ENCODE assay signal across 13 cellular contexts in genomic region chr4:73727685-73728084, GRCh38. TPM values are rescaled to one million over a fixed set of nuclear protein-coding genes. Genes with fewer than 3 reads are reported as not detected.
DNase-seq lines count a peak whose midpoint lies in the region; ATAC-seq and TF ChIP-seq lines count a peak whose summit lies in the region.
"Had no signal": no experiment of that assay in that cellular context is flagged by ENCODE, and none has a peak within 500 bp of the region (broad histone marks: within the 10 kb centered on the region; RNA-seq: fewer than 3 reads in every experiment).

No MANE protein-coding gene starts in this region.

- no peak overlapping the region for H3K4me3 ChIP-seq in spleen

- 78 to 94% (median 82%) methylated on average over 8 of the region's 8 CpGs for WGBS in spleen, 5 donors

- no peaks in the 10 kb centered on the region for H3K9me3 Mint-ChIP-seq in Calu3 (ENCODE audit: low read depth, unreplicated experiment)
- H3K9me3 Mint-ChIP-seq: activated T-helper 1 cell treated with anti-CD3 and anti-CD28 coated beads, Interleukin-12 subunit alpha, Interleukin-12 subunit beta, Interleukin-2, Interleukin-4 antibody, amounts not matched to agents 30 ng/mL and 10 ng/mL and 1 ng/mL, durations not matched to agents 14 hours and 24 hours and 36 hours had no signal

- DNase-seq in Calu3: peak; percentile 87
- DNase-seq in dermis blood vessel endothelial cell: peak; percentile 72
- DNase-seq in spleen: no peak
- DNase-seq in retina: no peak
- no peak for DNase-seq in cardiac septum (ENCODE audit: low spot score)
- DNase-seq: activated CD4-positive, CD25-positive, alpha-beta regulatory T cell; EL; stimulated activated CD4-positive, alpha-beta T cell treated with anti-CD3 and anti-CD28 coated beads, Interleukin-4, amount 100 ng/mL, for 1 hour; substantia nigra had no signal

- no peak for TF ChIP-seq CTCF in Calu3 (IDR thresholded peaks at IDR 0.05; ENCODE audit: unreplicated experiment)
- no peak for TF ChIP-seq CTCF in spleen (IDR thresholded peaks at IDR 0.05 in 8 of 11, conservative IDR thresholded peaks at IDR 0.05 in 3 of 11)

- CTCF ChIA-PET in Calu3 (lab: Charles Lee): interaction anchor here (0.7 to 1.8 kb wide), 9 partner anchors 13 to 141 kb away, joined by 3 to 11 read pairs (median 7); partner anchors contain the start of gene CXCL1

- H3K27ac Mint-ChIP-seq in Calu3 (ENCODE audit: unreplicated experiment): peak overlapping the region; percentile 89
- H3K27ac Mint-ChIP-seq: activated T-helper 1 cell treated with anti-CD3 and anti-CD28 coated beads, Interleukin-12 subunit alpha, Interleukin-12 subunit beta, Interleukin-2, Interleukin-4 antibody, amounts not matched to agents 30 ng/mL and 10 ng/mL and 1 ng/mL, durations not matched to agents 14 hours and 24 hours and 36 hours had no signal

- ATAC-seq in GM21447 (IDR thresholded peaks at IDR 0.05; ENCODE audit: unreplicated experiment) (peak; percentile 43), HG03159 (IDR thresholded peaks at IDR 0.05; ENCODE audit: unreplicated experiment) (peak; percentile 75), SK-N-SH treated with all-trans-retinoic acid at 6 μM for 48 hours (no peak)

- peaks cover 0 to 37% (median 8%) of the 10 kb centered on the region in 6 donors for H3K4me1 ChIP-seq in spleen

- H3K27me3 ChIP-seq in spleen (replicated peaks in 1 of 7): no peaks in the 10 kb centered on the region

- H3K36me3 Mint-ChIP-seq in Calu3 (ENCODE audit: insufficient read depth, unreplicated experiment): peaks cover 22% of the 10 kb centered on the region

- H3K9me3 ChIP-seq in spleen: no peaks in the 10 kb centered on the region

- H3K36me3 ChIP-seq in spleen: no peaks in the 10 kb centered on the region

- intact Hi-C loops in Calu3 (cut with micrococcal nuclease; ENCODE audit: unreplicated experiment) (loop anchor here (2.0 to 5.0 kb wide), 4 partner anchors 21 to 195 kb away; no protein-coding TSS in a partner anchor), spleen (cut with DNase I; ENCODE audit: low total_unique reads) (loop anchor here (10.0 kb wide), 1 partner anchor 407 kb away; no protein-coding TSS in a partner anchor), cardiac septum (cut with DNase I) (loop anchor here (10.0 kb wide), 1 partner anchor 307 kb away; the partner anchor contains the start of gene CXCL3)

- no peaks in the 10 kb centered on the region for H3K27me3 Mint-ChIP-seq in Calu3 (ENCODE audit: unreplicated experiment)

- BruUV-seq in Calu3 (replicated peaks; lab: Mats Ljungman, UMichigan): no TSS peak

- H3K4me3 Mint-ChIP-seq in Calu3 (ENCODE audit: low read depth, unreplicated experiment): peak overlapping the region; percentile 40
- H3K4me3 Mint-ChIP-seq: activated T-helper 1 cell treated with anti-CD3 and anti-CD28 coated beads, Interleukin-12 subunit alpha, Interleukin-12 subunit beta, Interleukin-2, Interleukin-4 antibody, amounts not matched to agents 30 ng/mL and 10 ng/mL and 1 ng/mL, durations not matched to agents 14 hours and 24 hours and 36 hours had no signal

- no peak overlapping the region for H3K27ac ChIP-seq in spleen

- H3K4me1 Mint-ChIP-seq in Calu3 (ENCODE audit: low read depth, unreplicated experiment): peaks cover 69% of the 10 kb centered on the region

- TF ChIP-seq POLR2A in spleen (IDR thresholded peaks at IDR 0.05): no peak

TF ChIP-seq in SK-N-SH treated with all-trans-retinoic acid at 6 μM for 48 hours, 23 proteins besides CTCF, POLR2A, EP300 and RAD21:
- TF ChIP-seq ZFP3 (CRISPR knock-in tag; IDR thresholded peaks at IDR 0.05): no peak
- TF ChIP-seq ISL1 (CRISPR knock-in tag; IDR thresholded peaks at IDR 0.05): no peak
- TF ChIP-seq TOX (CRISPR knock-in tag; IDR thresholded peaks at IDR 0.05; ENCODE audit: borderline replicate concordance): no peak
- no peak for TF ChIP-seq POU6F1 (CRISPR knock-in tag; IDR thresholded peaks at IDR 0.05; ENCODE audit: borderline replicate concordance, low read depth)
- TF ChIP-seq PPARA (CRISPR knock-in tag; IDR thresholded peaks at IDR 0.05; ENCODE audit: borderline replicate concordance): no peak
- no peak for TF ChIP-seq GLIS3 (CRISPR knock-in tag; IDR thresholded peaks at IDR 0.05)
- TF ChIP-seq ESRRG (CRISPR knock-in tag; IDR thresholded peaks at IDR 0.05): no peak
- no peak for TF ChIP-seq BACH2 (CRISPR knock-in tag; IDR thresholded peaks at IDR 0.05; ENCODE audit: borderline replicate concordance)
- TF ChIP-seq, protein P1, sequence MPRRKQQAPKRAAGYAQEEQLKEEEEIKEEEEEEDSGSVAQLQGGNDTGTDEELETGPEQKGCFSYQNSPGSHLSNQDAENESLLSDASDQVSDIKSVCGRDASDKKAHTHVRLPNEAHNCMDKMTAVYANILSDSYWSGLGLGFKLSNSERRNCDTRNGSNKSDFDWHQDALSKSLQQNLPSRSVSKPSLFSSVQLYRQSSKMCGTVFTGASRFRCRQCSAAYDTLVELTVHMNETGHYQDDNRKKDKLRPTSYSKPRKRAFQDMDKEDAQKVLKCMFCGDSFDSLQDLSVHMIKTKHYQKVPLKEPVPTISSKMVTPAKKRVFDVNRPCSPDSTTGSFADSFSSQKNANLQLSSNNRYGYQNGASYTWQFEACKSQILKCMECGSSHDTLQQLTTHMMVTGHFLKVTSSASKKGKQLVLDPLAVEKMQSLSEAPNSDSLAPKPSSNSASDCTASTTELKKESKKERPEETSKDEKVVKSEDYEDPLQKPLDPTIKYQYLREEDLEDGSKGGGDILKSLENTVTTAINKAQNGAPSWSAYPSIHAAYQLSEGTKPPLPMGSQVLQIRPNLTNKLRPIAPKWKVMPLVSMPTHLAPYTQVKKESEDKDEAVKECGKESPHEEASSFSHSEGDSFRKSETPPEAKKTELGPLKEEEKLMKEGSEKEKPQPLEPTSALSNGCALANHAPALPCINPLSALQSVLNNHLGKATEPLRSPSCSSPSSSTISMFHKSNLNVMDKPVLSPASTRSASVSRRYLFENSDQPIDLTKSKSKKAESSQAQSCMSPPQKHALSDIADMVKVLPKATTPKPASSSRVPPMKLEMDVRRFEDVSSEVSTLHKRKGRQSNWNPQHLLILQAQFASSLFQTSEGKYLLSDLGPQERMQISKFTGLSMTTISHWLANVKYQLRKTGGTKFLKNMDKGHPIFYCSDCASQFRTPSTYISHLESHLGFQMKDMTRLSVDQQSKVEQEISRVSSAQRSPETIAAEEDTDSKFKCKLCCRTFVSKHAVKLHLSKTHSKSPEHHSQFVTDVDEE (CRISPR knock-in tag; IDR thresholded peaks at IDR 0.05): no peak
- TF ChIP-seq ZFP30 (CRISPR knock-in tag; IDR thresholded peaks at IDR 0.05): no peak
- TF ChIP-seq ARNTL (CRISPR knock-in tag; IDR thresholded peaks at IDR 0.05; ENCODE audit: borderline replicate concordance, low read depth): no peak
- TF ChIP-seq ZNF8 (CRISPR knock-in tag; IDR thresholded peaks at IDR 0.05): no peak
- no peak for TF ChIP-seq OSR1 (CRISPR knock-in tag; IDR thresholded peaks at IDR 0.05)
- TF ChIP-seq CSRNP3 (CRISPR knock-in tag; IDR thresholded peaks at IDR 0.05): no peak
- no peak for TF ChIP-seq ZNF70 (CRISPR knock-in tag; IDR thresholded peaks at IDR 0.05)
- no peak for TF ChIP-seq SNAI2 (CRISPR knock-in tag; IDR thresholded peaks at IDR 0.05)
- no peak for TF ChIP-seq CREB5 (CRISPR knock-in tag; IDR thresholded peaks at IDR 0.05; ENCODE audit: low read depth)
- TF ChIP-seq TCF4 (CRISPR knock-in tag; IDR thresholded peaks at IDR 0.05; ENCODE audit: borderline replicate concordance): no peak
- no peak for TF ChIP-seq CSDC2 (CRISPR knock-in tag; IDR thresholded peaks at IDR 0.05)

RNA-seq across cellular contexts. Expression of gene CXCL8, which starts 12.7 kb away (rescaled TPM):
- 222 and 404 TPM in 2 replicates for total RNA-seq in Calu3 (2022)
- total RNA-seq in dermis blood vessel endothelial cell: 21.0 and 47.1 TPM in 2 replicates
- total RNA-seq in spleen: 10 to 100 TPM in 2 of 7 donors, 1 to 10 TPM in 1, under 1 TPM in 4; 0.28 to 28.4 (median 0.94) TPM
- 1 to 10 TPM in 1 of 3 donors, under 1 TPM in 2; 0.59 to 3.7 (median 0.61) TPM for polyA plus RNA-seq in spleen
- 1.2 TPM for total RNA-seq in cardiac septum

Comparison
In these comparisons a context has a peak if more than half of its experiments do, and no peak if none do; other contexts are left out.
1. DNase-seq: peak in Calu3 (single experiment) and dermis blood vessel endothelial cell (single experiment); none in spleen (single experiment), retina (single experiment) and cardiac septum (single experiment).